Comparison of ENCODE assay signal across 15 cellular contexts in the genomic region with DNA sequence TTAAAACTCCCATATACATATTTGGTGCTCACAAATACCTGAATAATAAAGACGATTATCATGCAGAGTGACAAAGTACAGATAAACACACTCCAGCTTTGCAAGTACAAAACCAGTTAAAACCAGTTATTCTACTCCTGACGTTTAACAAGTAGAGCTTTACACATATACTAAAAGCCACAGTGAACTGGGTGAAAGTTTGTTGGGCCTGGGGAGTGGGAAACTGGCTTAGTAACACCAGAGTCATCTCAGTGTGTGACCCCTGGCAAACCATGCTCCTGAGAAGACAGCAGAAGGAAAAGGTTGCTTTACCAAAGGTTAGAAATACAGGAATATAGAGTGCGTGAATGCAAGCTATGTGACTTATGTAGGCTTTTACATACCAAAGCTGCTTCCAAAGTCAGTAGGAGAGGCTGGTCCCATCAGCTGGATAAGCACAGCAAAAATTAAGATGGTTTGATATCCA.
A peak's percentile ranks its signal among the peaks of the same experiment; 100 is the strongest.
DNase-seq lines count a peak whose midpoint lies in the region; ATAC-seq and TF ChIP-seq lines count a peak whose summit lies in the region.
"Had no signal": no experiment of that assay in that cellular context is flagged by ENCODE, and none has a peak within 500 bp of the region (broad histone marks: within the 10 kb centered on the region; RNA-seq: fewer than 3 reads in every experiment).

No MANE protein-coding gene starts in this region.

- peak overlapping the region; percentile 96 for H3K27ac Mint-ChIP-seq in type B pancreatic cell
- H3K27ac Mint-ChIP-seq: CD4-positive, alpha-beta T cell; natural killer cell had no signal

- H3K27me3 Mint-ChIP-seq in type B pancreatic cell: no peaks in the 10 kb centered on the region
- H3K27me3 Mint-ChIP-seq: CD4-positive, alpha-beta T cell had no signal

- H3K4me3 ChIP-seq in LNCaP clone FGC (ENCODE audit: low read depth, low read length) (peak overlapping the region; percentile 9; the same call in 1 of the 2 replicates), choroid plexus epithelial cell (ENCODE audit: low read depth, low read length) (no peak overlapping the region)

- no peaks in the 10 kb centered on the region for H3K36me3 Mint-ChIP-seq in type B pancreatic cell
- H3K36me3 Mint-ChIP-seq: natural killer cell had no signal

- H3K4me1 Mint-ChIP-seq in type B pancreatic cell (ENCODE audit: unreplicated experiment): peaks cover 4% of the 10 kb centered on the region

- no peaks in the 10 kb centered on the region for H3K9me3 Mint-ChIP-seq in type B pancreatic cell
- H3K9me3 Mint-ChIP-seq: CD4-positive, alpha-beta T cell; natural killer cell had no signal

- ATAC-seq in left lobe of liver (peak; percentile 33), GM19328 (IDR thresholded peaks at IDR 0.05; ENCODE audit: unreplicated experiment) (no peak)
- ATAC-seq: natural killer cell; Right ventricle myocardium inferior; stimulated activated naive CD8-positive, alpha-beta T cell treated with anti-CD3 and anti-CD28 coated beads, Interleukin-15, Interleukin-2, amounts not matched to agents 100 U/mL and 50 U/mL, for 24 hours had no signal

- TF ChIP-seq CTCF in LNCaP clone FGC (IDR thresholded peaks at IDR 0.05; ENCODE audit: control insufficient read depth, extremely low read depth, insufficient read depth): no peak
- TF ChIP-seq CTCF in choroid plexus epithelial cell (conservative IDR thresholded peaks at IDR 0.05; ENCODE audit: low read depth, low read length): no peak
- TF ChIP-seq CTCF in type B pancreatic cell (conservative IDR thresholded peaks at IDR 0.05): no peak

- H3K4me3 Mint-ChIP-seq in type B pancreatic cell: peak overlapping the region; percentile 64
- H3K4me3 Mint-ChIP-seq: CD4-positive, alpha-beta T cell; natural killer cell had no signal

- DNase-seq in LNCaP clone FGC (ENCODE audit: low read depth): peak; percentile 64
- peak; percentile 90 for DNase-seq in choroid plexus epithelial cell (ENCODE audit: low read depth)
- DNase-seq in left lobe of liver (ENCODE audit: low spot score): no peak
- no peak for DNase-seq in type B pancreatic cell (ENCODE audit: extremely low spot score, unreplicated experiment)
- DNase-seq in stimulated activated CD4-positive, alpha-beta T cell treated with anti-CD3 and anti-CD28 coated beads, Interleukin-4, amount 100 ng/mL, for 1 hour: no peak
- DNase-seq in NCI-H1930 (lab: John Stamatoyannopoulos, UW): no peak
- DNase-seq: activated CD4-positive, alpha-beta T cell treated with anti-CD3 and anti-CD28 coated beads, Interleukin-2, amount 50 U/mL, for 1 hour; CD4-positive, alpha-beta T cell; effector CD4-positive, alpha-beta T cell; natural killer cell; NCI-H146; NCI-H748 treated with DMSO at 0.1 percent for 48 hours; stimulated activated naive CD8-positive, alpha-beta T cell treated with anti-CD3 and anti-CD28 coated beads, Interleukin-15, Interleukin-2, amounts not matched to agents 100 U/mL and 50 U/mL, for 24 hours had no signal

Comparison
In these comparisons a context has a peak if more than half of its experiments do, and no peak if none do; other contexts are left out.
1. DNase-seq: peak in LNCaP clone FGC (single experiment) and choroid plexus epithelial cell (single experiment); none in left lobe of liver (single experiment), type B pancreatic cell (single experiment), stimulated activated CD4-positive, alpha-beta T cell treated with anti-CD3 and anti-CD28 coated beads, Interleukin-4, amount 100 ng/mL, for 1 hour (single experiment) and NCI-H1930 (0 of 2).